Comparison of ENCODE assay signal across 13 cellular contexts in the genomic region with DNA sequence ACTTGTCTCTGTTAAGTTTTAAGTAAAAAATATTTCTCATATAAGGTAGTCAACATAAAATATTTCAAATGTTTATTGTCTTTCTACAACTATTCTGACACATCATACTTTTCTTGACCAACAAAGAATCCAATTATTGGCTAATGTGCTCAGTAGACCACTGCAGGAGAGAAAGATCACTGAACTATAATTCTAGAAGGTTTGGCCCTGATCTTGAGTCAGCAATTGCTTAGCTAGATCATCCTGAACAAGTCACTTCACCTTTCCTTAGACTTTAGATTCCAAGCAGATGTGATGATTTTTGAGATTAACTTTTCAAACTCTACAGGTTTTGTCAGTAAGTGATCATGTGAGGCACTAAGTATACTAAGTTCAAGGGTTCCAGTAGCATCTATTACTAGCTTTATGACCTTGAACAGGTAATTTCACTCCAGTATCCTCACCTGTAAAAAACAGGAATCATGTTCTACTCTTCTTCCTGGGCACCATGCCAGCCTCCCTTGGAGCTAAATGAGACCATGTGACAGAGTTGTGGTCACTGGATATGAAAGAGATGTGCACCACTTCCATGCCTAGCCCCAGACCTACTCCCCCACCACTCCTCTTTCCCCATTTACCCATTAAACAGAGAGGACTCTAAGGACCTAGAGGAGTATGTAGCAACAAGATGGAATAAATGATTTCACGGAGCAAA. TPM values are rescaled to one million over a fixed set of nuclear protein-coding genes. Genes with fewer than 3 reads are reported as not detected.
A peak's percentile ranks its signal among the peaks of the same experiment; 100 is the strongest.
DNase-seq lines count a peak whose midpoint lies in the region; ATAC-seq and TF ChIP-seq lines count a peak whose summit lies in the region.
"Had no signal": no experiment of that assay in that cellular context is flagged by ENCODE, and none has a peak within 500 bp of the region (broad histone marks: within the 10 kb centered on the region; RNA-seq: fewer than 3 reads in every experiment).

No MANE protein-coding gene starts in this region.

- intact Hi-C loops in prostate gland (cut with DNase I), result no loop called here

- peak; percentile 45 to 97 (median 71) for DNase-seq in NCI-H1417 (lab: John Stamatoyannopoulos, UW)
- no peak for DNase-seq in NCI-H1417 treated with DMSO at 0.1 percent for 48 hours (lab: John Stamatoyannopoulos, UW)
- DNase-seq in NCI-H2107 (lab: John Stamatoyannopoulos, UW), result peak; percentile 74
- DNase-seq in SW480 (ENCODE audit: low spot score), result peak; percentile 33
- DNase-seq in prostate gland (ENCODE audit: low spot score), result peak; percentile 31
- DNase-seq in activated T-cell treated with anti-CD3 and anti-CD28 coated beads for 4 hours, result no peak
- DNase-seq in effector CD8-positive, alpha-beta T cell (lab: John Stamatoyannopoulos, UW), result no peak
- DNase-seq: activated CD8-positive, alpha-beta T cell treated with anti-CD3 and anti-CD28 coated beads for 36 hours; heart left ventricle; NCI-H226; stimulated activated CD4-positive, alpha-beta T cell treated with anti-CD3 and anti-CD28 coated beads, Interleukin-2, amount 100 ng/mL, for 24 hours had no signal

- no peaks in the 10 kb centered on the region for H3K9me3 ChIP-seq in prostate gland
- H3K9me3 ChIP-seq: heart left ventricle, pancreas had no signal

- no peak for ATAC-seq in HG03097 (IDR thresholded peaks at IDR 0.05; ENCODE audit: low FRiP score, unreplicated experiment)
- ATAC-seq: activated CD8-positive, alpha-beta T cell treated with anti-CD3 and anti-CD28 coated beads for 36 hours; heart left ventricle had no signal

- no peaks in the 10 kb centered on the region for H3K4me1 ChIP-seq in prostate gland (replicated peaks)
- H3K4me1 ChIP-seq: heart left ventricle had no signal

- H3K4me3 ChIP-seq in prostate gland, result no peak overlapping the region
- H3K4me3 ChIP-seq: heart left ventricle, pancreas had no signal

- H3K36me3 ChIP-seq in prostate gland, result no peaks in the 10 kb centered on the region
- H3K36me3 ChIP-seq: heart left ventricle, pancreas had no signal

- no peaks in the 10 kb centered on the region for H3K27me3 ChIP-seq in prostate gland (replicated peaks; ENCODE audit: insufficient read depth)
- H3K27me3 ChIP-seq: heart left ventricle, pancreas had no signal

- no peak for TF ChIP-seq CTCF in prostate gland (IDR thresholded peaks at IDR 0.05)

- TF ChIP-seq POLR2A in prostate gland (IDR thresholded peaks at IDR 0.05), result no peak

- 97% methylated on average over 1 of the region's 1 CpG for WGBS in prostate gland

- H3K27ac ChIP-seq in prostate gland, result no peak overlapping the region
- H3K27ac ChIP-seq: heart left ventricle, pancreas had no signal

RNA-seq across cellular contexts. Expression of a gene that starts 17.3 kb away (rescaled TPM):
- 1 to 10 TPM; 3.6 to 4.3 TPM for total RNA-seq in prostate gland

Comparison
In these comparisons a context has a peak if more than half of its experiments do, and no peak if none do; other contexts are left out.
1. DNase-seq: peak in NCI-H1417 (3 of 3), NCI-H2107 (single experiment), SW480 (single experiment) and prostate gland (single experiment); none in NCI-H1417 treated with DMSO at 0.1 percent for 48 hours (single experiment), activated T-cell treated with anti-CD3 and anti-CD28 coated beads for 4 hours (single experiment) and effector CD8-positive, alpha-beta T cell (single experiment).